8 cellular contexts compared by ENCODE assay signal in the genomic region with DNA sequence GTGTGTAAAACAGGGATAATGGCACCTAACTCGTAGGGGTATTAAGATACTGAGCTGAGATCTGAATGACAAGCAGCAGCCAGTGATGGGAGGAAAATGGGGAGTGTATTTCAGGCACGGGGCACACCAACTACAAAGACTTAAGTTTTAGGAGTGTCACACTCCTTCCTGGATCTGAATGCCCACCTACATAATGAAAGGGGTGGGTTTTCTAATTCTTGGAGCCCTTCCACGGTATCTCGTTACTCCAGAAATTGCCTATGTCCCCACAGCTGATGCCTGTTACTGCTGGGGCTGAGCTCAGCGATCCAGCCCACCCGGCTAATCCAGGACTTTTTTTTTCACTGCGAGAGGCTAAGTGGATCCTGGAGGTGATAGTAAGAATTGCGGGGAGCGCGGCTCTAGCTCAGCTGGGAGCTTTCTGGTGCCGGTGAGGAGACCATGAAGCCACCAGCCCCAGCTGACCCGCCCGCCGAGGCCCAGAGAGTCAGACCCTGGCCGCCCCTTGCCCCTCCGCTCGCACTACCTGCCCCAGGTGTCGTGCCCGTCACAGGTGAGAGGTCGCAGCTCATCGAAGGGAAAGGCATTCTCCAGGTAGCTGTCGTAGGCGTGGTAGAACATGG. TPM values are rescaled to one million over a fixed set of nuclear protein-coding genes. Genes with fewer than 3 reads are reported as not detected.
DNase-seq lines count a peak whose midpoint lies in the region; ATAC-seq and TF ChIP-seq lines count a peak whose summit lies in the region.

No MANE protein-coding gene starts in this region.

- 3% methylated on average over 17 of the region's 23 CpGs for WGBS in mammary epithelial cell (ENCODE audit: low coverage, missing lambda C conversion rate)
- 7 to 10% methylated on average over 5 to 23 of the region's 23 CpGs for WGBS in testis, 2 donors

- TF ChIP-seq POLR2A in testis (IDR thresholded peaks at IDR 0.05) = no peak

- H3K4me2 ChIP-seq in OCI-LY3 (ENCODE audit: low read length) = peak overlapping the region; percentile 93
- H3K4me2 ChIP-seq in mammary epithelial cell (ENCODE audit: insufficient read depth, low read depth, low read length) = peak overlapping the region; percentile 94

- H2AFZ ChIP-seq in OCI-LY3 (ENCODE audit: low read depth, low read length) (peak overlapping the region; percentile 71), mammary epithelial cell (ENCODE audit: low read depth, low read length) (peak overlapping the region; percentile 99)

- TF ChIP-seq CTCF in C4-2B (conservative IDR thresholded peaks at IDR 0.05) (no peak), OCI-LY3 (IDR thresholded peaks at IDR 0.05; ENCODE audit: low read depth, low read length) (no peak), mammary epithelial cell (conservative IDR thresholded peaks at IDR 0.05 in 1 of 2, IDR thresholded peaks at IDR 0.05 in 1 of 2; ENCODE audit: extremely low read depth in 1 of 2, insufficient read depth in 1 of 2, low read depth in 1 of 2, low read length in 2 of 2) (peak in 1 of 2 donors; percentile 1), testis (IDR thresholded peaks at IDR 0.05) (no peak)

- CTCF ChIA-PET in mammary epithelial cell (lab: Charles Lee; ENCODE audit: low non-redundant PET) = interaction anchor here (0.6 to 0.7 kb wide), 2 partner anchors 50 to 270 kb away, joined by 3 to 28 read pairs; a partner anchor contains a TSS

- peak overlapping the region; percentile 81 for H3K27ac ChIP-seq in C4-2B
- 0 out of 2 replicates have a peak overlapping the region, but pooled peaks have one; percentile 35 for H3K27ac ChIP-seq in OCI-LY3 (ENCODE audit: low read length)
- H3K27ac ChIP-seq in mammary epithelial cell (ENCODE audit: insufficient read depth, low read depth, low read length) = peak overlapping the region; percentile 81
- peak overlapping the region; percentile 62 to 63 for H3K27ac ChIP-seq in testis

- H3K27me3 ChIP-seq in OCI-LY3 (ENCODE audit: low read depth, low read length) = peaks cover 6% of the 10 kb centered on the region; the same call in 1 of the 2 replicates
- no peaks in the 10 kb centered on the region for H3K27me3 ChIP-seq in mammary epithelial cell (ENCODE audit: insufficient read depth, low read length)
- H3K27me3 ChIP-seq in testis = no peaks in the 10 kb centered on the region

- intact Hi-C loops in mammary epithelial cell (cut with micrococcal nuclease) = loop anchor here (2.0 to 5.0 kb wide), 3 partner anchors 54 to 292 kb away; a partner anchor contains a TSS
- intact Hi-C loops in testis (cut with DNase I; ENCODE audit: low total_unique reads) = no loop called here

- in situ Hi-C loops in mammary epithelial cell (cut with MboI; ENCODE audit: low sequenced_read_pairs in 2 of 2) = loop anchor here in 1 of 2 donors (5.0 kb wide), 2 partner anchors 61 to 121 kb away; no protein-coding TSS in a partner anchor

- H4K20me1 ChIP-seq in OCI-LY3 (ENCODE audit: insufficient read depth, low read length) (peaks cover 8% of the 10 kb centered on the region; the same call in 1 of the 2 replicates), mammary epithelial cell (ENCODE audit: insufficient read depth, low read length) (no peaks in the 10 kb centered on the region)

- dilution Hi-C loops in mammary epithelial cell (cut with HindIII; ENCODE audit: low sequenced_read_pairs) = loop anchor here (5.0 kb wide), 1 partner anchor 46 kb away; no protein-coding TSS in a partner anchor

- H3K4me1 ChIP-seq in OCI-LY3 (ENCODE audit: low read length) (peaks cover 36% of the 10 kb centered on the region), mammary epithelial cell (ENCODE audit: insufficient read depth, low read length) (peaks cover 11% of the 10 kb centered on the region), testis (peaks cover 5% of the 10 kb centered on the region)

- H3K36me3 ChIP-seq in OCI-LY3 (replicated peaks; ENCODE audit: low read depth, low read length) = peaks cover 14% of the 10 kb centered on the region
- H3K36me3 ChIP-seq in mammary epithelial cell (ENCODE audit: insufficient read depth, low read length) = peaks cover 5% of the 10 kb centered on the region
- no peaks in the 10 kb centered on the region for H3K36me3 ChIP-seq in testis (ENCODE audit: low read depth, missing control alignments)

- H3K9ac ChIP-seq in OCI-LY3 (ENCODE audit: low read length) (peak overlapping the region; percentile 85), mammary epithelial cell (ENCODE audit: insufficient read depth, low read length) (peak overlapping the region; percentile 60)

- ATAC-seq in GM19438 (IDR thresholded peaks at IDR 0.05; ENCODE audit: low read depth, unreplicated experiment) (peak; percentile 10), GM21576 (IDR thresholded peaks at IDR 0.05; ENCODE audit: unreplicated experiment) (no peak)

- DNase-seq in mammary epithelial cell = peak; percentile 13
- DNase-seq in left kidney (ENCODE audit: low read depth, low spot score) = peak; percentile 57
- peak; percentile 21 for DNase-seq in testis
- no peak for DNase-seq in H4 (ENCODE audit: low spot score)

- H3K4me3 ChIP-seq in OCI-LY3 (ENCODE audit: low read length) (peak overlapping the region; percentile 88), mammary epithelial cell (replicated peaks in 1 of 3; ENCODE audit: insufficient read depth in 1 of 3, low read depth in 2 of 3, low read length in 3 of 3) (peak overlapping the region; percentile 64 to 90 (median 87)), testis (peak overlapping the region; percentile 63 to 84)

- BruUV-seq in mammary epithelial cell (replicated peaks; lab: Mats Ljungman, UMichigan) = TSS peak; percentile 61

- H3K79me2 ChIP-seq in OCI-LY3 (ENCODE audit: low read length) (peaks cover 10% of the 10 kb centered on the region), mammary epithelial cell (ENCODE audit: insufficient read depth, low read length) (peaks cover 8% of the 10 kb centered on the region)

- H3K9me3 ChIP-seq in OCI-LY3 (ENCODE audit: insufficient read depth, low read length) (no peaks in the 10 kb centered on the region), mammary epithelial cell (replicated peaks; ENCODE audit: insufficient read depth, low read length) (no peaks in the 10 kb centered on the region), testis (no peaks in the 10 kb centered on the region)

RNA-seq across cellular contexts. Expression of a gene that starts 0.7 kb away (rescaled TPM):
- total RNA-seq in mammary epithelial cell (10 to 100 TPM; 22.3 to 33.2 TPM), testis (10 to 100 TPM; 14.0 to 16.9 TPM)
- polyA plus RNA-seq in mammary epithelial cell (19.8 TPM), testis (ENCODE audit: insufficient read depth, low read depth, low replicate concordance) (15.7 TPM)
- 13.4 TPM for polyA minus RNA-seq in mammary epithelial cell
- 38.7 and 40.1 TPM in 2 replicates for total RNA-seq in H4 (2014; rRNA removed; shearing (Covaris generic))

RNA-seq across cellular contexts. Expression of a gene that starts 25.5 kb away (rescaled TPM):
- total RNA-seq in mammary epithelial cell (10 to 100 TPM; 19.2 to 44.8 TPM), testis (1 to 10 TPM; 7.2 to 8.2 TPM)
- polyA plus RNA-seq in mammary epithelial cell (68.8 TPM), testis (ENCODE audit: insufficient read depth, low read depth, low replicate concordance) (23.6 TPM)
- polyA minus RNA-seq in mammary epithelial cell = 22.0 TPM
- total RNA-seq in H4 (2014; rRNA removed; shearing (Covaris generic)) = 112 and 120 TPM in 2 replicates

RNA-seq across cellular contexts. Expression of a gene that starts 53.8 kb away (rescaled TPM):
- total RNA-seq in mammary epithelial cell = 10 to 100 TPM; 63.8 to 89.0 TPM
- polyA plus RNA-seq in mammary epithelial cell = 65.5 TPM
- polyA minus RNA-seq in mammary epithelial cell = 80.5 TPM
- 10 to 100 TPM; 76.6 to 78.4 TPM for total RNA-seq in testis
- polyA plus RNA-seq in testis (ENCODE audit: insufficient read depth, low read depth, low replicate concordance) = 68.8 TPM
- total RNA-seq in H4 (2014; rRNA removed; shearing (Covaris generic)) = 27.5 and 38.0 TPM in 2 replicates
